ENCODE assay signal across 10 cellular contexts in genomic region chrX:102517331-102517730, GRCh38. TPM values are rescaled to one million over a fixed set of nuclear protein-coding genes. Genes with fewer than 3 reads are reported as not detected.
DNase-seq lines count a peak whose midpoint lies in the region; ATAC-seq and TF ChIP-seq lines count a peak whose summit lies in the region.
"Had no signal": no experiment of that assay in that cellular context is flagged by ENCODE, and none has a peak within 500 bp of the region (broad histone marks: within the 10 kb centered on the region; RNA-seq: fewer than 3 reads in every experiment).

No MANE protein-coding gene starts in this region.

- no peaks in the 10 kb centered on the region for H4K20me1 ChIP-seq in SK-N-SH (ENCODE audit: insufficient read depth)

- H3K9ac ChIP-seq in SK-N-SH = no peak overlapping the region

- TF ChIP-seq CTCF in C4-2B (conservative IDR thresholded peaks at IDR 0.05) (peak; percentile 37), SK-N-SH (IDR thresholded peaks at IDR 0.05) (peak; percentile 46)

- no peaks in the 10 kb centered on the region for H3K9me3 ChIP-seq in SK-N-SH
- H3K9me3 ChIP-seq: esophagus squamous epithelium, SJSA1 had no signal

- peaks cover 13% of the 10 kb centered on the region; the same call in 1 of the 2 replicates for H3K27me3 ChIP-seq in SK-N-SH (ENCODE audit: insufficient read depth)
- H3K27me3 ChIP-seq: SJSA1 had no signal

- POLR2A ChIA-PET in SK-N-SH (lab: Yijun Ruan, JAX) = no interaction called here

- peak; percentile 52; the same call in 1 of the 2 replicates for TF ChIP-seq RAD21 in SK-N-SH (IDR thresholded peaks at IDR 0.05; ENCODE audit: low read length)

- no peaks in the 10 kb centered on the region for H3K9me2 ChIP-seq in SK-N-SH

- H3K27ac ChIP-seq in C4-2B (no peak overlapping the region), SK-N-SH (ENCODE audit: low read depth in 2 of 2, low read length in 1 of 2) (no peak overlapping the region)
- H3K27ac ChIP-seq: SJSA1 had no signal

- H3K4me2 ChIP-seq in SK-N-SH = peak overlapping the region; percentile 42; the same call in 1 of the 2 replicates

- H3K36me3 ChIP-seq in SK-N-SH (replicated peaks in 1 of 2; ENCODE audit: control insufficient read depth in 1 of 2, insufficient read depth in 2 of 2, low read length in 1 of 2) = no peaks in the 10 kb centered on the region
- H3K36me3 ChIP-seq: esophagus squamous epithelium, SJSA1 had no signal

- CTCF ChIA-PET in SK-N-SH (lab: Yijun Ruan, JAX) = interaction anchor here (0.7 to 2.3 kb wide), 4 partner anchors 22 to 318 kb away, joined by 3 to 6 read pairs (median 4); no protein-coding TSS in a partner anchor

- WGBS in SK-N-SH (ENCODE audit: low lambda C conversion rate) = 9% methylated on average over 7 of the region's 7 CpGs

- ATAC-seq in GM21717 (IDR thresholded peaks at IDR 0.05; ENCODE audit: unreplicated experiment) (no peak), HG03280 (IDR thresholded peaks at IDR 0.05; ENCODE audit: unreplicated experiment) (no peak)

- DNase-seq in KG1 (lab: John Stamatoyannopoulos, UW) (peak; percentile 0), SK-N-SH (peak; percentile 24), kidney glomerular epithelial cell (lab: John Stamatoyannopoulos, UW) (peak; percentile 0), COLO668 (lab: John Stamatoyannopoulos, UW; ENCODE audit: unreplicated experiment) (no peak)
- DNase-seq in activated T-cell treated with anti-CD3 and anti-CD28 coated beads, Interleukin-2, amount 50 U/mL, for 1 hour = no peak
- DNase-seq: esophagus squamous epithelium had no signal

- H3F3A ChIP-seq in SK-N-SH (replicated peaks; ENCODE audit: insufficient read depth) = no peaks in the 10 kb centered on the region

- no peak overlapping the region; the same call in 1 of the 2 replicates for H2AFZ ChIP-seq in SK-N-SH (ENCODE audit: low read depth)

- no peaks in the 10 kb centered on the region; a peak in 1 of 4 replicates for H3K4me1 ChIP-seq in SK-N-SH (ENCODE audit: control insufficient read depth in 1 of 2, insufficient read depth in 2 of 2, low read depth in 1 of 2, low read length in 1 of 2)
- H3K4me1 ChIP-seq: SJSA1 had no signal

- no peaks in the 10 kb centered on the region for H3K79me2 ChIP-seq in SK-N-SH (ENCODE audit: insufficient read depth)

- H3K4me3 ChIP-seq in SK-N-SH (ENCODE audit: low read depth in 2 of 2, low read length in 1 of 2) = no peak overlapping the region

- no peak for TF ChIP-seq EP300 in SK-N-SH (IDR thresholded peaks at IDR 0.05; ENCODE audit: borderline replicate concordance in 1 of 2, low read depth in 1 of 2, low read length in 1 of 2)

TF ChIP-seq in SK-N-SH, 30 proteins besides CTCF, POLR2A, EP300 and RAD21:
- TF ChIP-seq SMC3 (IDR thresholded peaks at IDR 0.05; ENCODE audit: low read depth, low read length) = 0 out of 2 replicates have a peak, but pooled peaks have one; percentile 9
- TF ChIP-seq, protein P1, sequence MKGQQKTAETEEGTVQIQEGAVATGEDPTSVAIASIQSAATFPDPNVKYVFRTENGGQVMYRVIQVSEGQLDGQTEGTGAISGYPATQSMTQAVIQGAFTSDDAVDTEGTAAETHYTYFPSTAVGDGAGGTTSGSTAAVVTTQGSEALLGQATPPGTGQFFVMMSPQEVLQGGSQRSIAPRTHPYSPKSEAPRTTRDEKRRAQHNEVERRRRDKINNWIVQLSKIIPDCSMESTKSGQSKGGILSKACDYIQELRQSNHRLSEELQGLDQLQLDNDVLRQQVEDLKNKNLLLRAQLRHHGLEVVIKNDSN (IDR thresholded peaks at IDR 0.05; ENCODE audit: borderline replicate concordance, low read depth) = no peak
- no peak for TF ChIP-seq EZH2phosphoT487 (IDR thresholded peaks at IDR 0.05; ENCODE audit: borderline replicate concordance, low read depth)
- TF ChIP-seq PBX3 (IDR thresholded peaks at IDR 0.05) = no peak

RNA-seq across cellular contexts. Expression of gene TMSB15A, which starts 0.8 kb away (rescaled TPM):
- 16.6 and 17.2 TPM in 2 replicates for polyA plus RNA-seq in SK-N-SH (2012; rRNA removed)
- 29.9 and 37.9 TPM in 2 replicates for polyA plus RNA-seq in SK-N-SH (2012; cell fraction: cytosol; rRNA removed)
- polyA plus RNA-seq in SK-N-SH (2012; cell fraction: nucleus; rRNA removed) = 2.1 and 2.5 TPM in 2 replicates

RNA-seq across cellular contexts. Expression of gene TCP11X2, which starts 45.7 kb away (rescaled TPM):
- not detected in 2 replicates for polyA plus RNA-seq in SK-N-SH (2012; rRNA removed)
- polyA plus RNA-seq in SK-N-SH (2012; cell fraction: cytosol; rRNA removed) = not detected in 2 replicates
- not detected in 2 replicates for polyA plus RNA-seq in SK-N-SH (2012; cell fraction: nucleus; rRNA removed)

Comparison
In these comparisons a context has a peak if more than half of its experiments do, and no peak if none do; other contexts are left out.
1. DNase-seq: peak in KG1 (single experiment), SK-N-SH (single experiment) and kidney glomerular epithelial cell (single experiment); none in activated T-cell treated with anti-CD3 and anti-CD28 coated beads, Interleukin-2, amount 50 U/mL, for 1 hour (single experiment) and COLO668 (single experiment).